19 cellular contexts compared by ENCODE assay signal in the genomic region with DNA sequence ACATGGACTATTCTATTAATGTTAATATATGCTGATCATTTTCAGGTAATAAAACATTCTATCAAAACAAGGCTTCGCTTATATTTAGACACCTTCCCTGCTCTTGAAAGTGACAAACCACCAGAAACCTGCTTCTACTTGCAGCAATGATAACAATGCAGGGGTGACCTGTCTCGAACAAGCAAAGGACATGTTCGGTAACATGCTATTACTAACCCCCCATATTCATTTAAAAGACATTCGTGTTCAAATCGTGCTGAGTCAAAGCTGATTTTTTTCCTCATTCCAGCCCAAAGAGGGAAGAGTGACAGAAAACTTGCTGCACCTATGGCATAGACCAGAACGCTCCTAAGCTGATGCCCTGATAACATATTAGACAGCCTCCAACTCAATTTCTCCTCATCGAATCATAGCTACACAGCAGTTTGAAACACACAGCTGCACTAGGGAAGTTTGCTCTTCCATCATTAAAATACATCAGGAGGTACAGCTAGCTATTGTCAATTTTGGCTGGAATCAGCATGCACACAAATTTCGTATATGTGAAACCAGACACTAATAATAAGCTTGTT.
DNase-seq lines count a peak whose midpoint lies in the region; ATAC-seq and TF ChIP-seq lines count a peak whose summit lies in the region.
"Had no signal": no experiment of that assay in that cellular context is flagged by ENCODE, and none has a peak within 500 bp of the region (broad histone marks: within the 10 kb centered on the region; RNA-seq: fewer than 3 reads in every experiment).

No MANE protein-coding gene starts in this region.

- H3K36me3 ChIP-seq in Caco-2 (ENCODE audit: control insufficient read depth, insufficient read depth, low read length) (no peaks in the 10 kb centered on the region; the same call in 1 of the 2 replicates), esophagus squamous epithelium (no peaks in the 10 kb centered on the region), rectal smooth muscle tissue (ENCODE audit: control insufficient read depth, insufficient read depth, low read length) (no peaks in the 10 kb centered on the region)
- H3K36me3 ChIP-seq: colonic mucosa, stomach had no signal

- H3K9me3 ChIP-seq in Caco-2 (no peaks in the 10 kb centered on the region), esophagus squamous epithelium (no peaks in the 10 kb centered on the region)
- H3K9me3 ChIP-seq: colonic mucosa, stomach had no signal

- H3K27ac ChIP-seq in esophagus squamous epithelium = peak overlapping the region in 3 of 4 donors; percentile 16 to 44 (median 30)
- H3K27ac ChIP-seq in rectal smooth muscle tissue (ENCODE audit: low read depth, low read length) = peak overlapping the region; percentile 93
- H3K27ac ChIP-seq: colonic mucosa had no signal

- H3K4me1 ChIP-seq in Caco-2 (peaks cover 37% of the 10 kb centered on the region), esophagus squamous epithelium (peaks cover 0 to 24% (median 0%) of the 10 kb centered on the region in 3 donors), rectal smooth muscle tissue (ENCODE audit: control insufficient read depth, insufficient read depth, low read length) (peaks cover 24% of the 10 kb centered on the region)
- H3K4me1 ChIP-seq: colonic mucosa had no signal

- WGBS in esophagus squamous epithelium, 2 donors = 35 to 53% methylated on average over 8 of the region's 8 CpGs

- ATAC-seq in left lobe of liver = no peak
- ATAC-seq: natural killer cell had no signal

- H3K27me3 Mint-ChIP-seq in Caco-2 (ENCODE audit: insufficient read depth, unreplicated experiment) = no peaks in the 10 kb centered on the region

- CTCF ChIA-PET in Caco-2 (lab: Charles Lee) = no interaction called here

- TF ChIP-seq POLR2A in esophagus squamous epithelium (IDR thresholded peaks at IDR 0.05) = no peak

- H3K36me3 Mint-ChIP-seq in Caco-2 (ENCODE audit: insufficient read depth, unreplicated experiment) = peaks cover 25% of the 10 kb centered on the region
- H3K36me3 Mint-ChIP-seq: natural killer cell had no signal

- DNase-seq in Caco-2 (no peak), SK-N-DZ (ENCODE audit: low spot score) (peak; percentile 39), esophagus squamous epithelium (lab: John Stamatoyannopoulos, UW) (no peak), left lobe of liver (ENCODE audit: low spot score) (no peak)
- no peak for DNase-seq in activated CD4-positive, CD25-positive, alpha-beta regulatory T cell treated with anti-CD3 and anti-CD28 coated beads, Interleukin-2, amount 50 U/mL, for 72 hours
- DNase-seq in activated CD4-positive, CD25-positive, alpha-beta regulatory T cell (lab: John Stamatoyannopoulos, UW) = no peak
- DNase-seq: anterior cingulate cortex; colonic mucosa; COR-L47; GOT3; natural killer cell; NCI-H187; NCI-H774; posterior cingulate gyrus; SHP77 treated with DMSO at 0.1 percent for 48 hours; stimulated activated CD4-positive, alpha-beta T cell treated with anti-CD3 and anti-CD28 coated beads, Interleukin-2, amount 100 ng/mL, for 24 hours; stomach; T-helper 1 cell had no signal

- intact Hi-C loops in Caco-2 (cut with micrococcal nuclease; ENCODE audit: unreplicated experiment) (loop anchor here (2.0 kb wide), 1 partner anchor 13 kb away; no protein-coding TSS in a partner anchor), esophagus squamous epithelium (cut with DNase I) (no loop called here)

- no peak overlapping the region for H3K4me3 Mint-ChIP-seq in Caco-2 (ENCODE audit: unreplicated experiment)
- H3K4me3 Mint-ChIP-seq: natural killer cell had no signal

- H3K9me3 Mint-ChIP-seq in Caco-2 (ENCODE audit: unreplicated experiment) = no peaks in the 10 kb centered on the region
- H3K9me3 Mint-ChIP-seq: natural killer cell had no signal

- TF ChIP-seq CTCF in Caco-2 (IDR thresholded peaks at IDR 0.05; ENCODE audit: insufficient read depth in 1 of 2, low read depth in 1 of 2, low read length in 1 of 2, severe bottlenecking in 1 of 2, unreplicated experiment in 1 of 2) (no peak), esophagus squamous epithelium (IDR thresholded peaks at IDR 0.05) (no peak)

- H3K4me1 Mint-ChIP-seq in Caco-2 (ENCODE audit: low read depth, unreplicated experiment) = peaks cover 48% of the 10 kb centered on the region

- POLR2A ChIA-PET in Caco-2 (lab: Charles Lee) = no interaction called here

- BruUV-seq in Caco-2 (replicated peaks; lab: Mats Ljungman, UMichigan) = no TSS peak

- no peak overlapping the region for H3K4me3 ChIP-seq in Caco-2 (ENCODE audit: low read depth, low read length)
- peak overlapping the region in 2 of 4 donors; percentile 33 to 54 for H3K4me3 ChIP-seq in esophagus squamous epithelium
- peak overlapping the region; percentile 24 for H3K4me3 ChIP-seq in rectal smooth muscle tissue (ENCODE audit: low read length)
- H3K4me3 ChIP-seq: colonic mucosa had no signal

- no peaks in the 10 kb centered on the region for H3K27me3 ChIP-seq in Caco-2 (replicated peaks; ENCODE audit: control insufficient read depth, insufficient read depth, low read length)
- no peaks in the 10 kb centered on the region for H3K27me3 ChIP-seq in esophagus squamous epithelium
- H3K27me3 ChIP-seq in rectal smooth muscle tissue (ENCODE audit: control insufficient read depth, insufficient read depth, low read length) = no peaks in the 10 kb centered on the region
- H3K27me3 ChIP-seq: colonic mucosa, stomach had no signal

- H3K9ac ChIP-seq in rectal smooth muscle tissue (ENCODE audit: low read length) = no peak overlapping the region

- H3K27ac Mint-ChIP-seq in Caco-2 (ENCODE audit: unreplicated experiment) = peak overlapping the region; percentile 5
- H3K27ac Mint-ChIP-seq: natural killer cell had no signal
